Comparison of ENCODE assay signal across 1 cellular context in the genomic region with DNA sequence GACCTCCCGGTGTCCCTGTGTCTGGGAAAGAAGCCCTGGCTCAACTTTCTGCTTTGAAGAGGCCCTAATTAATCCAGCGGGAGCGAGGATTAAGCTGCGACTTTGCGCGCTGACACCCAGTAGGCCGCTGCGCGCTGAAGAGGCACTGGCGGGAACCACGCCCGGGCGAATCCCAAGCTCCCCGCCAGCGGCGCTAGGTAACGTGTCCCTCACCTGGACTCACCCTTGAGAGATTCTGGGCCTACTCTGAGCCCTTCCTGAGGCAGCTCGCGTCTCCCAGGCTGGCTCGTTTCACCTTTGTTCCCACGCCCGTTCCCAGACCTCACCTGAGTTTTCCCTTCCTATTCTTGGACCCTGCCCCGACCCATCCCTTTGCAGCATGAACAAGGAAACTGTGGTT.
TF ChIP-seq lines count a peak whose summit lies in the region.

No MANE protein-coding gene starts in this region.

TF ChIP-seq in GM23338, 12 proteins besides CTCF, POLR2A, EP300 and RAD21 (continued from another document):
- TF ChIP-seq, protein P1, sequence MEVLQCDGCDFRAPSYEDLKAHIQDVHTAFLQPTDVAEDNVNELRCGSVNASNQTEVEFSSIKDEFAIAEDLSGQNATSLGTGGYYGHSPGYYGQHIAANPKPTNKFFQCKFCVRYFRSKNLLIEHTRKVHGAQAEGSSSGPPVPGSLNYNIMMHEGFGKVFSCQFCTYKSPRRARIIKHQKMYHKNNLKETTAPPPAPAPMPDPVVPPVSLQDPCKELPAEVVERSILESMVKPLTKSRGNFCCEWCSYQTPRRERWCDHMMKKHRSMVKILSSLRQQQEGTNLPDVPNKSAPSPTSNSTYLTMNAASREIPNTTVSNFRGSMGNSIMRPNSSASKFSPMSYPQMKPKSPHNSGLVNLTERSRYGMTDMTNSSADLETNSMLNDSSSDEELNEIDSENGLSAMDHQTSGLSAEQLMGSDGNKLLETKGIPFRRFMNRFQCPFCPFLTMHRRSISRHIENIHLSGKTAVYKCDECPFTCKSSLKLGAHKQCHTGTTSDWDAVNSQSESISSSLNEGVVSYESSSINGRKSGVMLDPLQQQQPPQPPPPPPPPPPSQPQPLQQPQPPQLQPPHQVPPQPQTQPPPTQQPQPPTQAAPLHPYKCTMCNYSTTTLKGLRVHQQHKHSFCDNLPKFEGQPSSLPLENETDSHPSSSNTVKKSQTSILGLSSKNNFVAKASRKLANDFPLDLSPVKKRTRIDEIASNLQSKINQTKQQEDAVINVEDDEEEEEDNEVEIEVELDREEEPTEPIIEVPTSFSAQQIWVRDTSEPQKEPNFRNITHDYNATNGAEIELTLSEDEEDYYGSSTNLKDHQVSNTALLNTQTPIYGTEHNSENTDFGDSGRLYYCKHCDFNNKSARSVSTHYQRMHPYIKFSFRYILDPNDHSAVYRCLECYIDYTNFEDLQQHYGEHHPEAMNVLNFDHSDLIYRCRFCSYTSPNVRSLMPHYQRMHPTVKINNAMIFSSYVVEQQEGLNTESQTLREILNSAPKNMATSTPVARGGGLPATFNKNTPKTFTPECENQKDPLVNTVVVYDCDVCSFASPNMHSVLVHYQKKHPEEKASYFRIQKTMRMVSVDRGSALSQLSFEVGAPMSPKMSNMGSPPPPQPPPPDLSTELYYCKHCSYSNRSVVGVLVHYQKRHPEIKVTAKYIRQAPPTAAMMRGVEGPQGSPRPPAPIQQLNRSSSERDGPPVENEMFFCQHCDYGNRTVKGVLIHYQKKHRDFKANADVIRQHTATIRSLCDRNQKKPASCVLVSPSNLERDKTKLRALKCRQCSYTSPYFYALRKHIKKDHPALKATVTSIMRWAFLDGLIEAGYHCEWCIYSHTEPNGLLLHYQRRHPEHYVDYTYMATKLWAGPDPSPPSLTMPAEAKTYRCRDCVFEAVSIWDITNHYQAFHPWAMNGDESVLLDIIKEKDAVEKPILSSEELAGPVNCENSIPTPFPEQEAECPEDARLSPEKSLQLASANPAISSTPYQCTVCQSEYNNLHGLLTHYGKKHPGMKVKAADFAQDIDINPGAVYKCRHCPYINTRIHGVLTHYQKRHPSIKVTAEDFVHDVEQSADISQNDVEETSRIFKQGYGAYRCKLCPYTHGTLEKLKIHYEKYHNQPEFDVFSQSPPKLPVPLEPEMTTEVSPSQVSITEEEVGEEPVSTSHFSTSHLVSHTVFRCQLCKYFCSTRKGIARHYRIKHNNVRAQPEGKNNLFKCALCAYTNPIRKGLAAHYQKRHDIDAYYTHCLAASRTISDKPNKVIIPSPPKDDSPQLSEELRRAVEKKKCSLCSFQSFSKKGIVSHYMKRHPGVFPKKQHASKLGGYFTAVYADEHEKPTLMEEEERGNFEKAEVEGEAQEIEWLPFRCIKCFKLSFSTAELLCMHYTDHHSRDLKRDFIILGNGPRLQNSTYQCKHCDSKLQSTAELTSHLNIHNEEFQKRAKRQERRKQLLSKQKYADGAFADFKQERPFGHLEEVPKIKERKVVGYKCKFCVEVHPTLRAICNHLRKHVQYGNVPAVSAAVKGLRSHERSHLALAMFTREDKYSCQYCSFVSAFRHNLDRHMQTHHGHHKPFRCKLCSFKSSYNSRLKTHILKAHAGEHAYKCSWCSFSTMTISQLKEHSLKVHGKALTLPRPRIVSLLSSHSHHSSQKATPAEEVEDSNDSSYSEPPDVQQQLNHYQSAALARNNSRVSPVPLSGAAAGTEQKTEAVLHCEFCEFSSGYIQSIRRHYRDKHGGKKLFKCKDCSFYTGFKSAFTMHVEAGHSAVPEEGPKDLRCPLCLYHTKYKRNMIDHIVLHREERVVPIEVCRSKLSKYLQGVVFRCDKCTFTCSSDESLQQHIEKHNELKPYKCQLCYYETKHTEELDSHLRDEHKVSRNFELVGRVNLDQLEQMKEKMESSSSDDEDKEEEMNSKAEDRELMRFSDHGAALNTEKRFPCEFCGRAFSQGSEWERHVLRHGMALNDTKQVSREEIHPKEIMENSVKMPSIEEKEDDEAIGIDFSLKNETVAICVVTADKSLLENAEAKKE (CRISPR knock-in tag; IDR thresholded peaks at IDR 0.05): no peak
